ENCODE assay signal across 25 cellular contexts in genomic region chr1:1035291-1035931, GRCh38. TPM values are rescaled to one million over a fixed set of nuclear protein-coding genes. Genes with fewer than 3 reads are reported as not detected.
DNase-seq lines count a peak whose midpoint lies in the region; ATAC-seq, FAIRE-seq and TF ChIP-seq lines count a peak whose summit lies in the region.
"Had no signal": no experiment of that assay in that cellular context is flagged by ENCODE, and none has a peak within 500 bp of the region (broad histone marks: within the 10 kb centered on the region; RNA-seq: fewer than 3 reads in every experiment).

No MANE protein-coding gene starts in this region.

- H3K27me3 Mint-ChIP-seq in stimulated activated memory B cell treated with anti-CD40 and anti-IgM and Interleukin-4, amounts not matched to agents 10 μg/mL and 1 μg/mL and 100 μg/mL, for 72 hours: peaks cover 14% of the 10 kb centered on the region

- H4K20me1 ChIP-seq in H1 (replicated peaks in 1 of 2; ENCODE audit: control insufficient read depth in 1 of 2, insufficient read depth in 2 of 2, low read length in 2 of 2): peaks cover 44 to 64% of the 10 kb centered on the region in 2 experiments

- POLR2A ChIA-PET in RWPE1 (lab: Yijun Ruan, JAX; ENCODE audit: low non-redundant PET): no interaction called here
- POLR2A ChIA-PET in H1 (lab: Charles Lee; ENCODE audit: partially characterized antibody): interaction anchor here (0.7 to 10.9 kb wide), 7 partner anchors 8 to 56 kb away, joined by 3 to 245 read pairs (median 4); partner anchors contain the start of genes AGRN and ISG15

- no peak for ATAC-seq in stimulated activated memory B cell treated with anti-CD40 and anti-IgM and Interleukin-4, amounts not matched to agents 10 μg/mL and 1 μg/mL and 100 μg/mL, for 72 hours
- ATAC-seq in right cardiac atrium (no peak), GM21825 (IDR thresholded peaks at IDR 0.05; ENCODE audit: unreplicated experiment) (no peak), HG03520 (IDR thresholded peaks at IDR 0.05; ENCODE audit: unreplicated experiment) (no peak)
- ATAC-seq: CD8-positive, alpha-beta T cell had no signal

- no peak overlapping the region for H3K23ac ChIP-seq in H1 (ENCODE audit: insufficient read length)

- peak in 1 of 2 experiments; percentile 42; a peak in 3 of 4 replicates for TF ChIP-seq RAD21 in H1 (IDR thresholded peaks at IDR 0.05 in 1 of 2, conservative IDR thresholded peaks at IDR 0.05 in 1 of 2; ENCODE audit: low read depth in 2 of 2, low read length in 2 of 2)

- peaks cover 14% of the 10 kb centered on the region for H3K23me2 ChIP-seq in H1 (ENCODE audit: low read depth, low read length)

- H3K4me3 ChIP-seq in H1 (ENCODE audit: extremely low read depth in 1 of 4, insufficient read depth in 2 of 4, low read depth in 3 of 4, low read length in 4 of 4) (no peak overlapping the region), right cardiac atrium (ENCODE audit: low read length) (no peak overlapping the region)
- H3K4me3 ChIP-seq: GM23248 had no signal

- no peak overlapping the region for H2BK5ac ChIP-seq in H1 (ENCODE audit: low read depth, low read length)

- DNase-seq in DMS 273 (lab: John Stamatoyannopoulos, UW; ENCODE audit: unreplicated experiment): peak; percentile 34
- DNase-seq in DMS 273 treated with DMSO at 0.1 percent for 48 hours (lab: John Stamatoyannopoulos, UW): no peak
- DNase-seq in RWPE1 (ENCODE audit: low spot score): no peak
- no peak for DNase-seq in H1 (ENCODE audit: low read depth in 1 of 2, low spot score in 2 of 2)
- no peak for DNase-seq in right cardiac atrium
- DNase-seq: BE2C; CD8-positive, alpha-beta T cell; DND-41; GM23248; HFFc6; NCI-H1105 treated with DMSO at 0.1 percent for 48 hours; NCI-H1694 treated with DMSO at 0.1 percent for 48 hours; NCI-H226; NCI-H524 treated with DMSO at 0.1 percent for 48 hours; SIG-M5 had no signal

- FAIRE-seq in H1 (lab: Jason Lieb, UNC): no peak
- FAIRE-seq: D721Med, G401.6, GM12892, RCC 7860 had no signal

- peaks cover 7% of the 10 kb centered on the region for H3K79me1 ChIP-seq in H1 (ENCODE audit: low read depth, low read length)

- H3K27ac Mint-ChIP-seq in stimulated activated memory B cell treated with anti-CD40 and anti-IgM and Interleukin-4, amounts not matched to agents 10 μg/mL and 1 μg/mL and 100 μg/mL, for 72 hours: peak overlapping the region; percentile 36
- H3K27ac Mint-ChIP-seq: CD8-positive, alpha-beta T cell; HFFc6 had no signal

- no peak overlapping the region for H3K56ac ChIP-seq in H1 (replicated peaks; ENCODE audit: insufficient read length, low read depth, low read length)

- 83% methylated on average over 16 of the region's 18 CpGs; no CpG with 5 or more reads in 1 of the 2 experiments for WGBS in H1 (ENCODE audit: extremely low coverage in 1 of 2, insufficient coverage in 1 of 2, insufficient read length in 1 of 2, insufficient replicate concordance in 2 of 2, low coverage in 1 of 2, low lambda C conversion rate in 2 of 2, missing lambda C conversion rate in 1 of 2), 2 experiments
- 95% methylated on average over 18 of the region's 18 CpGs for WGBS in right cardiac atrium

- no peak overlapping the region for H3K9ac ChIP-seq in H1 (replicated peaks in 1 of 4; ENCODE audit: extremely low read depth in 1 of 4, low read depth in 3 of 4, low read length in 3 of 4)
- H3K9ac ChIP-seq: GM23248 had no signal

- intact Hi-C loops in right cardiac atrium (cut with DNase I): no loop called here

- peak overlapping the region; percentile 81 for H3K27ac ChIP-seq in RWPE1
- no peak overlapping the region for H3K27ac ChIP-seq in H1 (ENCODE audit: low read depth, low read length)
- no peak overlapping the region for H3K27ac ChIP-seq in right cardiac atrium (ENCODE audit: low read length)
- H3K27ac ChIP-seq: 22Rv1, GM23248 had no signal

- no peaks in the 10 kb centered on the region for H3K36me3 Mint-ChIP-seq in stimulated activated memory B cell treated with anti-CD40 and anti-IgM and Interleukin-4, amounts not matched to agents 10 μg/mL and 1 μg/mL and 100 μg/mL, for 72 hours
- H3K36me3 Mint-ChIP-seq: CD8-positive, alpha-beta T cell had no signal

- no peak overlapping the region for H2BK20ac ChIP-seq in H1 (ENCODE audit: low read length)

- H3K27me3 ChIP-seq in H1 (replicated peaks in 1 of 4; ENCODE audit: control insufficient read depth in 3 of 4, extremely low read depth in 1 of 4, insufficient read depth in 3 of 4, low read length in 3 of 4) (peaks cover 0 to 40% (median 29%) of the 10 kb centered on the region in 4 experiments; a peak in 5 of 7 replicates), right cardiac atrium (ENCODE audit: control insufficient read depth, insufficient read depth) (no peaks in the 10 kb centered on the region)

- H2BK120ac ChIP-seq in H1 (replicated peaks; ENCODE audit: low read depth, low read length): no peak overlapping the region

- no peak overlapping the region for H2AK5ac ChIP-seq in H1 (ENCODE audit: low read depth, low read length)

- TF ChIP-seq EP300 in H1 (IDR thresholded peaks at IDR 0.05; ENCODE audit: borderline replicate concordance in 1 of 2, low read depth in 2 of 2, low read length in 2 of 2): no peak

- no peaks in the 10 kb centered on the region for H3K9me3 ChIP-seq in H1 (ENCODE audit: insufficient read depth in 2 of 2, low read depth in 1 of 2, low read length in 1 of 2)
- H3K9me3 ChIP-seq in right cardiac atrium (ENCODE audit: control insufficient read depth, low read length): no peaks in the 10 kb centered on the region
- H3K9me3 ChIP-seq: BE2C had no signal

- no peak overlapping the region for H3K18ac ChIP-seq in H1 (ENCODE audit: extremely low read depth, low read length)

- H3K4ac ChIP-seq in H1 (replicated peaks; ENCODE audit: insufficient read length, low read depth, low read length): no peak overlapping the region

- no peak overlapping the region for H3K14ac ChIP-seq in H1 (ENCODE audit: insufficient read length)

- peaks cover 0 to 7% (median 0%) of the 10 kb centered on the region in 4 experiments; a peak in 2 of 8 replicates for H3K36me3 ChIP-seq in H1 (ENCODE audit: control insufficient read depth in 2 of 4, insufficient read depth in 4 of 4, low read length in 3 of 4)
- H3K36me3 ChIP-seq: BE2C had no signal

- no peak overlapping the region for H2AFZ ChIP-seq in H1 (ENCODE audit: low read length)
- H2AFZ ChIP-seq: GM23248 had no signal

- H3K4me1 ChIP-seq in H1 (replicated peaks in 1 of 4; ENCODE audit: control insufficient read depth in 3 of 4, insufficient read depth in 4 of 4, low read length in 3 of 4) (peaks cover 0 to 29% (median 12%) of the 10 kb centered on the region in 4 experiments; a peak in 6 of 7 replicates), right cardiac atrium (ENCODE audit: control insufficient read depth, insufficient read depth, low read length) (no peaks in the 10 kb centered on the region)

- H4K5ac ChIP-seq in H1 (ENCODE audit: insufficient read length, low read depth, low read length): no peak overlapping the region

- H4K8ac ChIP-seq in H1 (ENCODE audit: extremely low read depth, insufficient read depth, low read length): no peak overlapping the region; the same call in 1 of the 2 replicates

- CTCF ChIA-PET in RWPE1 (lab: Yijun Ruan, JAX) (interaction anchor here (1.4 kb wide), 1 partner anchor 33 kb away, joined by 3 read pairs; no protein-coding TSS in a partner anchor), H1 (lab: Charles Lee; ENCODE audit: partially characterized antibody) (interaction anchor here (1.0 to 4.5 kb wide), 4 partner anchors 19 to 55 kb away, joined by 4 to 60 read pairs (median 28); partner anchors contain the start of genes ISG15 and PERM1)

- no peak for TF ChIP-seq POLR2A in H1 (IDR thresholded peaks at IDR 0.05; ENCODE audit: control extremely low read depth in 1 of 2, low read depth in 2 of 2, low read length in 2 of 2)

- no peak overlapping the region for H3K4me2 ChIP-seq in H1 (ENCODE audit: insufficient read depth in 1 of 2, low read depth in 2 of 2, low read length in 2 of 2)

- H2BK15ac ChIP-seq in H1 (ENCODE audit: low read length): no peak overlapping the region

- TF ChIP-seq CTCF in RWPE1 (conservative IDR thresholded peaks at IDR 0.05; ENCODE audit: low read depth) (no peak), H1 (IDR thresholded peaks at IDR 0.05; ENCODE audit: control extremely low read depth in 1 of 3, insufficient read depth in 1 of 3, low read depth in 1 of 3, low read length in 3 of 3) (peak in 2 of 3 experiments; percentile 23 to 33; a peak in 2 of 4 replicates)

- no peak overlapping the region for H2BK12ac ChIP-seq in H1 (ENCODE audit: low read depth, low read length)

- H4K91ac ChIP-seq in H1 (replicated peaks; ENCODE audit: insufficient read length, low read length): no peak overlapping the region

- no peaks in the 10 kb centered on the region for H3K9me3 Mint-ChIP-seq in stimulated activated memory B cell treated with anti-CD40 and anti-IgM and Interleukin-4, amounts not matched to agents 10 μg/mL and 1 μg/mL and 100 μg/mL, for 72 hours
- H3K9me3 Mint-ChIP-seq: CD8-positive, alpha-beta T cell; HFFc6 had no signal

- H3K79me2 ChIP-seq in H1 (ENCODE audit: control insufficient read depth in 1 of 2, insufficient read depth in 2 of 2, low read length in 2 of 2): no peaks in the 10 kb centered on the region

- H3K4me3 Mint-ChIP-seq in stimulated activated memory B cell treated with anti-CD40 and anti-IgM and Interleukin-4, amounts not matched to agents 10 μg/mL and 1 μg/mL and 100 μg/mL, for 72 hours: peak overlapping the region; percentile 16
- H3K4me3 Mint-ChIP-seq: CD8-positive, alpha-beta T cell; HFFc6 had no signal

- H3K4me1 Mint-ChIP-seq in stimulated activated memory B cell treated with anti-CD40 and anti-IgM and Interleukin-4, amounts not matched to agents 10 μg/mL and 1 μg/mL and 100 μg/mL, for 72 hours: peaks cover 56% of the 10 kb centered on the region

RNA-seq across cellular contexts. Expression of gene AGRN, which starts 15.5 kb away (rescaled TPM):
- 155 and 162 TPM in 2 replicates for total RNA-seq in H1 (2021; fragmentation: NEBNext Ultra II Directional; extraction: Animal tissue kit (Norgen Biotek cat#: 25700))
- polyA plus RNA-seq in H1 (2011; rRNA removed) (52.3 and 104 TPM in 2 replicates), right cardiac atrium (12.0 TPM)
- polyA plus RNA-seq in H1 (2011; cell fraction: cytosol; rRNA removed): 82.7 TPM
- 556 TPM for polyA plus RNA-seq in H1 (2011; cell fraction: nucleus; rRNA removed)
- 93.3 to 153 TPM (median 143 TPM) in 4 replicates for polyA plus RNA-seq in H1 (2012, experiment 1 of 2)
- polyA plus RNA-seq in H1 (2012, experiment 2 of 2): 95.8 TPM
- polyA plus RNA-seq in H1 (2013, experiment 1 of 2): 113 TPM
- 84.3 TPM for polyA plus RNA-seq in H1 (2013, experiment 2 of 2)
- 35.4 and 47.0 TPM in 2 replicates for polyA minus RNA-seq in H1 (2011; rRNA and poly(A)+ RNA removed)
- 94.9 TPM for polyA minus RNA-seq in H1 (2011; cell fraction: cytosol; rRNA and poly(A)+ RNA removed)
- 130 TPM for polyA minus RNA-seq in H1 (2011; cell fraction: nucleus; rRNA and poly(A)+ RNA removed)
- total RNA-seq in right cardiac atrium: 10 to 100 TPM; 17.1 to 26.4 (median 21.4) TPM

RNA-seq across cellular contexts. Expression of gene ISG15, which starts 22.1 kb away (rescaled TPM):
- total RNA-seq in H1 (2021; fragmentation: NEBNext Ultra II Directional; extraction: Animal tissue kit (Norgen Biotek cat#: 25700)): 27.7 and 29.3 TPM in 2 replicates
- polyA plus RNA-seq in H1 (2011; rRNA removed) (121 and 123 TPM in 2 replicates), right cardiac atrium (65.5 TPM)
- polyA plus RNA-seq in H1 (2011; cell fraction: cytosol; rRNA removed): 83.6 TPM
- 56.0 TPM for polyA plus RNA-seq in H1 (2011; cell fraction: nucleus; rRNA removed)
- 15.3 to 54.0 TPM (median 48.7 TPM) in 4 replicates for polyA plus RNA-seq in H1 (2012, experiment 1 of 2)
- 32.5 TPM for polyA plus RNA-seq in H1 (2012, experiment 2 of 2)
- 35.2 TPM for polyA plus RNA-seq in H1 (2013, experiment 1 of 2)
- 36.8 TPM for polyA plus RNA-seq in H1 (2013, experiment 2 of 2)
- 6.5 and 11.0 TPM in 2 replicates for polyA minus RNA-seq in H1 (2011; rRNA and poly(A)+ RNA removed)
- polyA minus RNA-seq in H1 (2011; cell fraction: cytosol; rRNA and poly(A)+ RNA removed): 18.9 TPM
- 13.1 TPM for polyA minus RNA-seq in H1 (2011; cell fraction: nucleus; rRNA and poly(A)+ RNA removed)
- total RNA-seq in right cardiac atrium: 10 to 100 TPM; 16.1 to 36.4 (median 21.6) TPM

RNA-seq across cellular contexts. Expression of gene HES4, which starts 35.5 kb away (rescaled TPM):
- total RNA-seq in H1 (2021; fragmentation: NEBNext Ultra II Directional; extraction: Animal tissue kit (Norgen Biotek cat#: 25700)): 1.2 and 2.8 TPM in 2 replicates
- polyA plus RNA-seq in H1 (2011; rRNA removed) (3.5 and 12.8 TPM in 2 replicates), right cardiac atrium (25.7 TPM)
- polyA plus RNA-seq in H1 (2011; cell fraction: cytosol; rRNA removed): 8.3 TPM
- 14.5 TPM for polyA plus RNA-seq in H1 (2011; cell fraction: nucleus; rRNA removed)
- 1.1 to 1.7 TPM (median 1.3 TPM) in 3 of 4 replicates, not detected in the other for polyA plus RNA-seq in H1 (2012, experiment 1 of 2)
- polyA plus RNA-seq in H1 (2012, experiment 2 of 2): 0.43 TPM
- 3.8 TPM for polyA plus RNA-seq in H1 (2013, experiment 1 of 2)
- 3.2 TPM for polyA plus RNA-seq in H1 (2013, experiment 2 of 2)
- polyA minus RNA-seq in H1 (2011; rRNA and poly(A)+ RNA removed): not detected in 2 replicates
- polyA minus RNA-seq in H1 (2011; cell fraction: cytosol; rRNA and poly(A)+ RNA removed): 4.5 TPM
- polyA minus RNA-seq in H1 (2011; cell fraction: nucleus; rRNA and poly(A)+ RNA removed): 3.4 TPM
- total RNA-seq in right cardiac atrium: 10 to 100 TPM; 37.3 to 62.5 (median 38.6) TPM

RNA-seq across cellular contexts. Expression of gene RNF223, which starts 38.7 kb away (rescaled TPM):
- not detected in 2 replicates for total RNA-seq in H1 (2021; fragmentation: NEBNext Ultra II Directional; extraction: Animal tissue kit (Norgen Biotek cat#: 25700))
- not detected in 2 replicates for polyA plus RNA-seq in H1 (2011; rRNA removed)
- not detected for polyA plus RNA-seq in H1 (2011; cell fraction: cytosol; rRNA removed)
- not detected for polyA plus RNA-seq in H1 (2011; cell fraction: nucleus; rRNA removed)
- polyA plus RNA-seq in H1 (2012, experiment 1 of 2): not detected in 4 replicates
- polyA plus RNA-seq in H1 (2012, experiment 2 of 2): not detected
- 0.02 TPM for polyA plus RNA-seq in H1 (2013, experiment 1 of 2)
- polyA plus RNA-seq in H1 (2013, experiment 2 of 2): not detected
- not detected in 2 replicates for polyA minus RNA-seq in H1 (2011; rRNA and poly(A)+ RNA removed)
- not detected for polyA minus RNA-seq in H1 (2011; cell fraction: cytosol; rRNA and poly(A)+ RNA removed)
- polyA minus RNA-seq in H1 (2011; cell fraction: nucleus; rRNA and poly(A)+ RNA removed): 0.40 TPM
- not detected for total RNA-seq in right cardiac atrium
- polyA plus RNA-seq in right cardiac atrium: not detected
- total RNA-seq: CD8-positive, alpha-beta T cell; GM23248; HFFc6; LHCN-M2 had no signal
- polyA plus RNA-seq: AG04450, GM23248 had no signal

RNA-seq across cellular contexts. Expression of gene PERM1, which starts 53.5 kb away (rescaled TPM):
- total RNA-seq in H1 (2021; fragmentation: NEBNext Ultra II Directional; extraction: Animal tissue kit (Norgen Biotek cat#: 25700)): not detected in 2 replicates
- polyA plus RNA-seq in H1 (2011; rRNA removed) (not detected in 2 replicates), right cardiac atrium (112 TPM)
- not detected for polyA plus RNA-seq in H1 (2011; cell fraction: cytosol; rRNA removed)
- not detected for polyA plus RNA-seq in H1 (2011; cell fraction: nucleus; rRNA removed)
- 0.30 to 0.90 TPM (median 0.58 TPM) in 4 replicates for polyA plus RNA-seq in H1 (2012, experiment 1 of 2)
- 0.20 TPM for polyA plus RNA-seq in H1 (2012, experiment 2 of 2)
- not detected for polyA plus RNA-seq in H1 (2013, experiment 1 of 2)
- not detected for polyA plus RNA-seq in H1 (2013, experiment 2 of 2)
- not detected in 2 replicates for polyA minus RNA-seq in H1 (2011; rRNA and poly(A)+ RNA removed)
- not detected for polyA minus RNA-seq in H1 (2011; cell fraction: cytosol; rRNA and poly(A)+ RNA removed)
- not detected for polyA minus RNA-seq in H1 (2011; cell fraction: nucleus; rRNA and poly(A)+ RNA removed)
- total RNA-seq in right cardiac atrium: 10 to 100 TPM; 44.4 to 78.0 (median 57.4) TPM
- total RNA-seq: GM23248, LHCN-M2 had no signal
- polyA plus RNA-seq: AG04450 had no signal

Comparison
In these comparisons a context has a peak if more than half of its experiments do, and no peak if none do; other contexts are left out.
1. RNA of gene HES4, which starts 35.5 kb away (total RNA-seq): 37.3 to 62.5 TPM in right cardiac atrium; 1.2 to 2.8 TPM in H1; every median in the first group is over 10 times any median in the second.